In genomic region chr17:4949321-4950074, GRCh38 we compare ENCODE assay signal across 1 cellular context.
A peak's percentile ranks its signal among the peaks of the same experiment; 100 is the strongest.
TF ChIP-seq lines count a peak whose summit lies in the region.

No MANE protein-coding gene starts in this region.

TF ChIP-seq in HEK293, 187 proteins besides CTCF, POLR2A, EP300 and RAD21 (continued from another document):
- TF ChIP-seq REST (tag by site-specific recombination; IDR thresholded peaks at IDR 0.05) (no peak), ZNF24 (tag by site-specific recombination; IDR thresholded peaks at IDR 0.05) (no peak), ZBTB1 (tag by site-specific recombination; IDR thresholded peaks at IDR 0.05) (no peak), ZNF266 (tag by site-specific recombination; IDR thresholded peaks at IDR 0.05; ENCODE audit: low read depth) (no peak), ZXDB (tag by site-specific recombination; IDR thresholded peaks at IDR 0.05) (no peak; the same call in 1 of the 2 replicates), ZNF558 (tag by site-specific recombination; IDR thresholded peaks at IDR 0.05) (no peak), PRDM4 (tag by site-specific recombination; IDR thresholded peaks at IDR 0.05) (peak; percentile 37; the same call in 1 of the 2 replicates), INSM2 (tag by site-specific recombination; IDR thresholded peaks at IDR 0.05) (peak; percentile 45; the same call in 1 of the 2 replicates), ZNF10 (tag by site-specific recombination; IDR thresholded peaks at IDR 0.05) (peak; percentile 75), KLF10 (tag by site-specific recombination; IDR thresholded peaks at IDR 0.05) (peak; percentile 41; the same call in 1 of the 2 replicates), ZNF140 (tag by site-specific recombination; IDR thresholded peaks at IDR 0.05) (no peak), ZNF830 (tag by site-specific recombination; IDR thresholded peaks at IDR 0.05; ENCODE audit: low read depth) (no peak), TCF7L2 (IDR thresholded peaks at IDR 0.05; ENCODE audit: borderline replicate concordance, low read depth, low read length) (no peak), KLF16 (tag by site-specific recombination; IDR thresholded peaks at IDR 0.05) (peak; percentile 63; the same call in 1 of the 2 replicates), PBX3 (CRISPR knock-in tag; IDR thresholded peaks at IDR 0.05) (no peak), KLF7 (tag by site-specific recombination; IDR thresholded peaks at IDR 0.05; ENCODE audit: borderline replicate concordance) (peak; percentile 97; the same call in 1 of the 2 replicates), ZNF843 (tag by site-specific recombination; IDR thresholded peaks at IDR 0.05) (0 out of 2 replicates have a peak, but pooled peaks have one; percentile 12), ZNF785 (tag by site-specific recombination; IDR thresholded peaks at IDR 0.05) (peak; percentile 90; the same call in 1 of the 2 replicates), ZNF792 (tag by site-specific recombination; IDR thresholded peaks at IDR 0.05) (peak; percentile 46; the same call in 1 of the 2 replicates), ZBTB20 (tag by site-specific recombination; IDR thresholded peaks at IDR 0.05) (peak; percentile 74), YY2 (tag by site-specific recombination; IDR thresholded peaks at IDR 0.05) (peak; percentile 46; the same call in 1 of the 2 replicates), KLF8 (tag by site-specific recombination; IDR thresholded peaks at IDR 0.05) (0 out of 2 replicates have a peak, but pooled peaks have one; percentile 95), ZFP37 (tag by site-specific recombination; IDR thresholded peaks at IDR 0.05) (no peak), ZNF621 (tag by site-specific recombination; IDR thresholded peaks at IDR 0.05) (no peak), SP3 (tag by site-specific recombination; IDR thresholded peaks at IDR 0.05) (peak; percentile 68; the same call in 1 of the 2 replicates), IKZF3 (tag by site-specific recombination; IDR thresholded peaks at IDR 0.05) (peak; percentile 84), WT1 (tag by site-specific recombination; IDR thresholded peaks at IDR 0.05) (peak; percentile 28; the same call in 1 of the 2 replicates), ZNF2 (tag by site-specific recombination; IDR thresholded peaks at IDR 0.05) (no peak), YY1 (tag by site-specific recombination; IDR thresholded peaks at IDR 0.05) (peak; percentile 45; the same call in 1 of the 2 replicates), SETDB1 (IDR thresholded peaks at IDR 0.05; ENCODE audit: insufficient read length, low read length) (no peak), ZNF280C (tag by site-specific recombination; IDR thresholded peaks at IDR 0.05) (no peak), ZSCAN18 (tag by site-specific recombination; IDR thresholded peaks at IDR 0.05) (peak; percentile 39; the same call in 1 of the 2 replicates), PATZ1 (tag by site-specific recombination; IDR thresholded peaks at IDR 0.05) (peak; percentile 69), ZNF202 (tag by site-specific recombination; IDR thresholded peaks at IDR 0.05; ENCODE audit: borderline replicate concordance) (no peak), SP2 (tag by site-specific recombination; IDR thresholded peaks at IDR 0.05) (peak; percentile 43)
